ENCODE assay signal across 30 cellular contexts in the genomic region with DNA sequence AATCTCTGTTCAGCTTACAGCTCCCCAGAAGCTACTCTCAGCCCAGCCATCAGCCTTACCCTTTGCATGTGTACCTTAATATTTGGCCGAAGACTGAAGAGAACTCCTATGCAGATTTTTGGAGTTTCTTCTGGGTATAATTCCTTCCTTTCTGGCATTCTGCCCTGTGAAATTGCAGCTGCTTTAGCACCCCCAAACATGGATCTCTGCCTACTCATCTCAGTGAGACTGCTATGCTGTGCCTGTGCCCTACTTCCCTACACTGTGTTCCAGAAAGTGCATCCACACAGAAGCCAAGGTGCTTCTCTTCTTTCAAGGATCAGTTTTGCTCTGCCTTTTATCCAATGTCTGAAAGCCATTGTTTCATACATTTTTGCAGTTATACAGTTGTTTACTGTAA.
"Had no signal": no experiment of that assay in that cellular context is flagged by ENCODE, and none has a peak within 500 bp of the region (broad histone marks: within the 10 kb centered on the region; RNA-seq: fewer than 3 reads in every experiment).

No MANE protein-coding gene starts in this region.

- H3K36me3 Mint-ChIP-seq: activated naive CD4-positive, alpha-beta T cell treated with anti-CD3 and anti-CD28 coated beads, Interleukin-2, amount 50 U/mL, for 24 hours; activated naive CD8-positive, alpha-beta T cell treated with anti-CD3 and anti-CD28 coated beads, Interleukin-2, amount 10 ng/mL, durations not matched to agents 7 days and 5 days had no signal

- H3K27ac ChIP-seq: ascending aorta, breast epithelium, KMS-11, Peyer's patch, VCaP had no signal

- H3K4me1 Mint-ChIP-seq: activated B cell treated with CpG ODN at 0.5 μM for 24 hours; activated CD4-positive, alpha-beta memory T cell treated with anti-CD3 and anti-CD28 coated beads, Interleukin-2, amount 10 ng/mL, durations not matched to agents 7 days and 5 days; activated naive CD4-positive, alpha-beta T cell treated with anti-CD3 and anti-CD28 coated beads, Interleukin-2, amount 50 U/mL, for 24 hours; activated naive CD8-positive, alpha-beta T cell treated with anti-CD3 and anti-CD28 coated beads, Interleukin-2, amount 10 ng/mL, durations not matched to agents 7 days and 5 days; activated T-helper 17 cell treated with anti-CD3 and anti-CD28 coated beads, Interleukin-2, amount 50 U/mL, for 72 hours had no signal

- H3K4me2 ChIP-seq: KMS-11 had no signal

- DNase-seq: activated B cell treated with CpG ODN at 0.5 μM for 24 hours; activated CD4-positive, alpha-beta memory T cell treated with anti-CD3 and anti-CD28 coated beads, Interleukin-2, amount 10 ng/mL, durations not matched to agents 7 days and 5 days; activated CD4-positive, alpha-beta T cell treated with anti-CD3 and anti-CD28 coated beads for 48 hours; activated CD4-positive, CD25-positive, alpha-beta regulatory T cell treated with anti-CD3 and anti-CD28 coated beads, Interleukin-2, amount 50 U/mL, for 72 hours; activated effector memory CD4-positive, alpha-beta T cell treated with anti-CD3 and anti-CD28 coated beads, Interleukin-2, amount 50 U/mL, for 16 hours; activated naive CD4-positive, alpha-beta T cell; activated naive CD8-positive, alpha-beta T cell treated with anti-CD3 and anti-CD28 coated beads, Interleukin-2, amount 10 ng/mL, durations not matched to agents 7 days and 5 days; activated T-cell treated with anti-CD3 and anti-CD28 coated beads, Interleukin-2, amount 50 U/mL, for 1 hour; activated T-cell treated with anti-CD3 and anti-CD28 coated beads, Interleukin-2, amount 50 U/mL, for 72 hours; amygdala; NCI-H1105; NCI-H1417 treated with DMSO at 0.1 percent for 48 hours; NCI-H187 treated with DMSO at 0.1 percent for 48 hours; NCI-H2081; NCI-H345; NCI-H524 treated with DMSO at 0.1 percent for 48 hours; PC-3; Peyer's patch; RPMI8226; SHP77 treated with DMSO at 0.1 percent for 48 hours; SW 1271; T-helper 1 cell; T-helper 2 cell; T-helper 9 cell had no signal

- H3K27me3 ChIP-seq: ascending aorta, breast epithelium, Peyer's patch had no signal

- H3K9me3 ChIP-seq: ascending aorta, breast epithelium, Peyer's patch had no signal

- H3K4me3 Mint-ChIP-seq: activated B cell treated with CpG ODN at 0.5 μM for 24 hours; activated CD4-positive, alpha-beta memory T cell treated with anti-CD3 and anti-CD28 coated beads, Interleukin-2, amount 10 ng/mL, durations not matched to agents 7 days and 5 days; activated naive CD4-positive, alpha-beta T cell treated with anti-CD3 and anti-CD28 coated beads, Interleukin-2, amount 50 U/mL, for 24 hours; activated naive CD8-positive, alpha-beta T cell treated with anti-CD3 and anti-CD28 coated beads, Interleukin-2, amount 10 ng/mL, durations not matched to agents 7 days and 5 days; activated T-cell treated with anti-CD3 and anti-CD28 coated beads, Interleukin-2, amount 50 U/mL, for 72 hours; activated T-helper 17 cell treated with anti-CD3 and anti-CD28 coated beads, Interleukin-2, amount 50 U/mL, for 72 hours had no signal

- ATAC-seq: activated T-cell treated with anti-CD3 and anti-CD28 coated beads, Interleukin-2, amount 50 U/mL, for 72 hours; activated T-helper 17 cell treated with anti-CD3 and anti-CD28 coated beads, Interleukin-2, amount 50 U/mL, for 72 hours; PC-3 had no signal

- H3K36me3 ChIP-seq: ascending aorta, Peyer's patch had no signal

- H3K4me3 ChIP-seq: ascending aorta, breast epithelium, Peyer's patch had no signal

- H3K9ac ChIP-seq: KMS-11 had no signal

- H3K27ac Mint-ChIP-seq: activated B cell treated with CpG ODN at 0.5 μM for 24 hours; activated CD4-positive, alpha-beta memory T cell treated with anti-CD3 and anti-CD28 coated beads, Interleukin-2, amount 10 ng/mL, durations not matched to agents 7 days and 5 days; activated naive CD4-positive, alpha-beta T cell treated with anti-CD3 and anti-CD28 coated beads, Interleukin-2, amount 50 U/mL, for 24 hours; activated naive CD8-positive, alpha-beta T cell treated with anti-CD3 and anti-CD28 coated beads, Interleukin-2, amount 10 ng/mL, durations not matched to agents 7 days and 5 days; activated T-cell treated with anti-CD3 and anti-CD28 coated beads, Interleukin-2, amount 50 U/mL, for 72 hours; activated T-helper 17 cell treated with anti-CD3 and anti-CD28 coated beads, Interleukin-2, amount 50 U/mL, for 72 hours had no signal

- H3K9me3 Mint-ChIP-seq: activated B cell treated with CpG ODN at 0.5 μM for 24 hours; activated CD4-positive, alpha-beta memory T cell treated with anti-CD3 and anti-CD28 coated beads, Interleukin-2, amount 10 ng/mL, durations not matched to agents 7 days and 5 days; activated naive CD4-positive, alpha-beta T cell treated with anti-CD3 and anti-CD28 coated beads, Interleukin-2, amount 50 U/mL, for 24 hours; activated naive CD8-positive, alpha-beta T cell treated with anti-CD3 and anti-CD28 coated beads, Interleukin-2, amount 10 ng/mL, durations not matched to agents 7 days and 5 days; activated T-cell treated with anti-CD3 and anti-CD28 coated beads, Interleukin-2, amount 50 U/mL, for 72 hours; activated T-helper 17 cell treated with anti-CD3 and anti-CD28 coated beads, Interleukin-2, amount 50 U/mL, for 72 hours had no signal

- H3K4me1 ChIP-seq: ascending aorta, breast epithelium, Peyer's patch had no signal
